8 cellular contexts compared by ENCODE assay signal in the genomic region with DNA sequence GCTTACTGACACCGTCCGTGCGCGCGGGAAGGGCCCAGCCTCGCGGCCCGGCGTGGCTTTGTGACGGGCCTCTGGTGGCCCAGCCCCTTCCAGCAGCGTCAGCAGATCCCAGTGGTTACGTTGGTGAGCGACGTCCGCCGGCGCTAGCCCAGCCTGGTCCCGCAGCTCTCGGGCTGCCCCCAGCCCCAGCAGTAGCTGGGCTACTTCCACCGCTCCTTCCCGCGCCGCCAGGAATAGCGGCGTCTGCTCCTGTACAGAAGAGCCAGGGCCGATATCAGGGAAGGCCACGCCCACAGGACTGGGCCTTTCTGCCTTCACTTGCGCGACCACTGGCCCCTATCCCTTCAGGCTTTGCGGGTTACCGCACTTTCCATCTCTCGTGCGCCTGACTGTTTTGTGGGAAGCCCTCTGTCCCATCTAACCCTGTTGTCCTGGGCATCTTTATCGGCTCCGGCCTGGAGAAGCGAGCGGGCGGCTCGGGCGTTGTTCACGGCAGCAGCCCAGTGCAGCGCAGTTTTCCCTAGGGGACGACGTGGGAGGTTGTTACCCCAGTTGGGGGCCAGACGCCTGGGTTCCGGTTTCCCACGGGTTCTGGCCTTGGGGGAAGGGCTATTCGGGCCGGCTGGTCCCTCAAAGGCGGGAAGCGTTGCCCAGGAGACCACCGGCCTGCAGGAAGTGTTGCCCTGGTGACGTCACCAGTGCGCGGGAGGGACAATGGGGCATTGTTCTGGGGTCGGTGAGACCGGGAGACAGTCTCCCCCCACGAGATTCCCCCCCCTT. TPM values are rescaled to one million over a fixed set of nuclear protein-coding genes. Genes with fewer than 3 reads are reported as not detected.
DNase-seq lines count a peak whose midpoint lies in the region; ATAC-seq and TF ChIP-seq lines count a peak whose summit lies in the region.

No MANE protein-coding gene starts in this region.

- H3K27ac ChIP-seq in breast epithelium (peak overlapping the region; percentile 100), iPS-20b (ENCODE audit: low read length) (peak overlapping the region; percentile 100)

- peak overlapping the region; percentile 100 for H3K9ac ChIP-seq in iPS-20b (ENCODE audit: low read depth, low read length)

- H3K4me1 ChIP-seq in breast epithelium (peaks cover 3 to 6% of the 10 kb centered on the region in 2 donors), iPS-20b (ENCODE audit: insufficient read depth, low read length) (peaks cover 20% of the 10 kb centered on the region; the same call in 1 of the 2 replicates)

- H3K9me3 ChIP-seq in breast epithelium (no peaks in the 10 kb centered on the region), iPS-20b (ENCODE audit: insufficient read depth, low read depth, low read length) (no peaks in the 10 kb centered on the region)

- intact Hi-C loops in breast epithelium (cut with DNase I; ENCODE audit: low total_unique reads) = no loop called here

- H3K27me3 ChIP-seq in breast epithelium = no peaks in the 10 kb centered on the region
- H3K27me3 ChIP-seq in iPS-20b (ENCODE audit: insufficient read depth, low read length) = no peaks in the 10 kb centered on the region

- peak; percentile 98 for TF ChIP-seq POLR2A in breast epithelium (IDR thresholded peaks at IDR 0.05)

- DNase-seq in NCI-H1436 (lab: John Stamatoyannopoulos, UW) = peak; percentile 93
- DNase-seq in NCI-H1436 treated with DMSO at 0.1 percent for 48 hours (lab: John Stamatoyannopoulos, UW) = no peak
- DNase-seq in NCI-H1105 treated with DMSO at 0.1 percent for 48 hours (lab: John Stamatoyannopoulos, UW) = peak; percentile 83
- DNase-seq in T-helper 22 cell (ENCODE audit: low read depth) = peak; percentile 51
- peak; percentile 91 to 98 for DNase-seq in breast epithelium (ENCODE audit: low spot score in 2 of 2)
- peak; percentile 79 for DNase-seq in skeletal muscle cell (ENCODE audit: low read depth)

- ATAC-seq in HG02759 (IDR thresholded peaks at IDR 0.05; ENCODE audit: unreplicated experiment) = peak; percentile 81

- no peak for TF ChIP-seq CTCF in breast epithelium (IDR thresholded peaks at IDR 0.05)

- H3K4me3 ChIP-seq in breast epithelium = peak overlapping the region; percentile 73 to 92 (median 87)
- peak overlapping the region; percentile 99 for H3K4me3 ChIP-seq in iPS-20b (ENCODE audit: low read length)
- peak overlapping the region; percentile 93 for H3K4me3 ChIP-seq in skeletal muscle cell (ENCODE audit: low read depth, low read length)

- no peaks in the 10 kb centered on the region for H3K36me3 ChIP-seq in breast epithelium
- no peaks in the 10 kb centered on the region for H3K36me3 ChIP-seq in iPS-20b (ENCODE audit: insufficient read depth, low read depth, low read length)

RNA-seq across cellular contexts. Expression of a gene that starts 3.6 kb away (rescaled TPM):
- 10 to 100 TPM in 2 of 3 donors, 1 to 10 TPM in 1; 8.2 to 18.2 (median 11.3) TPM for total RNA-seq in breast epithelium

RNA-seq across cellular contexts. Expression of a gene that starts 6.1 kb away (rescaled TPM):
- 10 to 100 TPM; 32.3 to 61.6 (median 48.5) TPM for total RNA-seq in breast epithelium

RNA-seq across cellular contexts. Expression of a gene that starts 12.0 kb away (rescaled TPM):
- 1 to 10 TPM; 1.3 to 2.6 (median 1.8) TPM for total RNA-seq in breast epithelium

RNA-seq across cellular contexts. Expression of a gene that starts 17.9 kb away (rescaled TPM):
- total RNA-seq in breast epithelium = 10 to 100 TPM; 56.3 to 78.0 (median 70.5) TPM

RNA-seq across cellular contexts. Expression of a gene that starts 20.2 kb away (rescaled TPM):
- 10 to 100 TPM; 25.8 to 33.8 (median 30.6) TPM for total RNA-seq in breast epithelium
